In genomic region chr9:3244963-3245653, GRCh38 we compare ENCODE assay signal across 10 cellular contexts.
DNase-seq lines count a peak whose midpoint lies in the region; ATAC-seq and TF ChIP-seq lines count a peak whose summit lies in the region.
"Had no signal": no experiment of that assay in that cellular context is flagged by ENCODE, and none has a peak within 500 bp of the region (broad histone marks: within the 10 kb centered on the region; RNA-seq: fewer than 3 reads in every experiment).

No MANE protein-coding gene starts in this region.

- H3K9me3 ChIP-seq in HAP-1 = no peaks in the 10 kb centered on the region
- H3K9me3 ChIP-seq in prostate gland = no peaks in the 10 kb centered on the region

- no peak for TF ChIP-seq POLR2A in prostate gland (IDR thresholded peaks at IDR 0.05)

- in situ Hi-C loops in HAP-1 (cut with MboI; ENCODE audit: low sequenced_read_pairs) = loop anchor here (25.0 kb wide), 2 partner anchors 192 to 1117 kb away; no protein-coding TSS in a partner anchor

- no peak overlapping the region for H3K4me3 Mint-ChIP-seq in stimulated activated memory B cell treated with anti-CD40 and anti-IgM and Interleukin-4, amounts not matched to agents 10 μg/mL and 1 μg/mL and 100 μg/mL, for 72 hours
- H3K4me3 Mint-ChIP-seq: mesothelial cell of epicardium had no signal

- peak; percentile 71 for ATAC-seq in HG02870 (IDR thresholded peaks at IDR 0.05; ENCODE audit: unreplicated experiment)
- peak; percentile 73 for ATAC-seq in stimulated activated memory B cell treated with anti-CD40 and anti-IgM and Interleukin-4, amounts not matched to agents 10 μg/mL and 1 μg/mL and 100 μg/mL, for 72 hours

- no peak overlapping the region for H3K27ac ChIP-seq in prostate gland

- no peaks in the 10 kb centered on the region for H3K36me3 ChIP-seq in HAP-1 (replicated peaks)
- no peaks in the 10 kb centered on the region for H3K36me3 ChIP-seq in prostate gland

- no peak overlapping the region for H3K4me3 ChIP-seq in HAP-1
- no peak overlapping the region for H3K4me3 ChIP-seq in prostate gland

- peaks cover 7% of the 10 kb centered on the region for H3K4me1 Mint-ChIP-seq in stimulated activated memory B cell treated with anti-CD40 and anti-IgM and Interleukin-4, amounts not matched to agents 10 μg/mL and 1 μg/mL and 100 μg/mL, for 72 hours

- DNase-seq in activated T-cell treated with anti-CD3 and anti-CD28 coated beads for 48 hours (ENCODE audit: low read depth) (peak; percentile 3), NCI-H748 treated with DMSO at 0.1 percent for 48 hours (lab: John Stamatoyannopoulos, UW) (peak; percentile 88), HAP-1 (ENCODE audit: low spot score in 2 of 2) (no peak), prostate gland (ENCODE audit: low spot score) (no peak)
- no peak for DNase-seq in activated T-cell treated with anti-CD3 and anti-CD28 coated beads, Interleukin-2, amount 50 U/mL, for 1 hour
- DNase-seq in activated CD4-positive, CD25-positive, alpha-beta regulatory T cell (lab: John Stamatoyannopoulos, UW) = no peak
- DNase-seq: NCI-H774 had no signal

- H3K9me3 Mint-ChIP-seq in stimulated activated memory B cell treated with anti-CD40 and anti-IgM and Interleukin-4, amounts not matched to agents 10 μg/mL and 1 μg/mL and 100 μg/mL, for 72 hours = no peaks in the 10 kb centered on the region
- H3K9me3 Mint-ChIP-seq: mesothelial cell of epicardium had no signal

- peak overlapping the region; percentile 2 for H3K27ac Mint-ChIP-seq in stimulated activated memory B cell treated with anti-CD40 and anti-IgM and Interleukin-4, amounts not matched to agents 10 μg/mL and 1 μg/mL and 100 μg/mL, for 72 hours
- H3K27ac Mint-ChIP-seq: mesothelial cell of epicardium had no signal

- H3K27me3 Mint-ChIP-seq in stimulated activated memory B cell treated with anti-CD40 and anti-IgM and Interleukin-4, amounts not matched to agents 10 μg/mL and 1 μg/mL and 100 μg/mL, for 72 hours = no peaks in the 10 kb centered on the region

- no peaks in the 10 kb centered on the region for H3K27me3 ChIP-seq in HAP-1 (ENCODE audit: low read depth)
- no peaks in the 10 kb centered on the region for H3K27me3 ChIP-seq in prostate gland (replicated peaks; ENCODE audit: insufficient read depth)

- intact Hi-C loops in prostate gland (cut with DNase I) = no loop called here

- 89% methylated on average over 5 of the region's 5 CpGs for WGBS in prostate gland

- TF ChIP-seq CTCF in prostate gland (IDR thresholded peaks at IDR 0.05) = no peak

- peaks cover 26% of the 10 kb centered on the region for H3K36me3 Mint-ChIP-seq in stimulated activated memory B cell treated with anti-CD40 and anti-IgM and Interleukin-4, amounts not matched to agents 10 μg/mL and 1 μg/mL and 100 μg/mL, for 72 hours

- H3K4me1 ChIP-seq in HAP-1 = peaks cover 4% of the 10 kb centered on the region; the same call in 1 of the 2 replicates
- H3K4me1 ChIP-seq in prostate gland (replicated peaks) = no peaks in the 10 kb centered on the region

Comparison
In these comparisons a context has a peak if more than half of its experiments do, and no peak if none do; other contexts are left out.
1. DNase-seq: peak in activated T-cell treated with anti-CD3 and anti-CD28 coated beads for 48 hours (single experiment) and NCI-H748 treated with DMSO at 0.1 percent for 48 hours (single experiment); none in activated T-cell treated with anti-CD3 and anti-CD28 coated beads, Interleukin-2, amount 50 U/mL, for 1 hour (single experiment), HAP-1 (0 of 2), prostate gland (single experiment) and activated CD4-positive, CD25-positive, alpha-beta regulatory T cell (0 of 4).